25 cellular contexts compared by ENCODE assay signal in genomic region chr20:3698511-3699436, GRCh38. TPM values are rescaled to one million over a fixed set of nuclear protein-coding genes. Genes with fewer than 3 reads are reported as not detected.
"Had no signal": no experiment of that assay in that cellular context is flagged by ENCODE, and none has a peak within 500 bp of the region (broad histone marks: within the 10 kb centered on the region; RNA-seq: fewer than 3 reads in every experiment).

No MANE protein-coding gene starts in this region.

- H3K4me3 ChIP-seq: body of pancreas, hepatocyte, lung, stomach had no signal

- H3K27ac ChIP-seq: body of pancreas, hepatocyte, stomach had no signal

- H3K9me3 Mint-ChIP-seq: activated naive CD8-positive, alpha-beta T cell treated with anti-CD3 and anti-CD28 coated beads, Interleukin-2, amount 10 ng/mL, durations not matched to agents 7 days and 5 days; activated T-helper 2 cell treated with anti-CD3 and anti-CD28 coated beads, Interferon-gamma antibody, Interleukin-2, Interleukin-4, amounts not matched to agents 10 μg/mL and 5 μg/mL and 100 μg/mL, durations not matched to agents 14 hours and 24 hours and 36 hours; effector memory CD8-positive, alpha-beta T cell; mesothelial cell of epicardium; nephron progenitor cell had no signal

- H3K4me2 ChIP-seq: hepatocyte had no signal

- H3K9me3 ChIP-seq: body of pancreas had no signal

- ATAC-seq: activated CD4-positive, alpha-beta T cell treated with anti-CD3 and anti-CD28 coated beads for 36 hours; activated CD8-positive, alpha-beta memory T cell treated with anti-CD3 and anti-CD28 coated beads, Interleukin-2, amount 10 ng/mL, durations not matched to agents 7 days and 5 days; body of pancreas; effector memory CD8-positive, alpha-beta T cell; left colon had no signal

- H3K27me3 ChIP-seq: body of pancreas, hepatocyte, stomach had no signal

- H3K4me1 ChIP-seq: body of pancreas, stomach had no signal

- H3K27me3 Mint-ChIP-seq: activated CD4-positive, alpha-beta memory T cell treated with anti-CD3 and anti-CD28 coated beads for 36 hours; activated CD8-positive, alpha-beta memory T cell treated with anti-CD3 and anti-CD28 coated beads, Interleukin-2, amount 10 ng/mL, durations not matched to agents 7 days and 5 days had no signal

- H3K36me3 ChIP-seq: stomach had no signal

- H3K4me3 Mint-ChIP-seq: activated CD4-positive, alpha-beta memory T cell treated with anti-CD3 and anti-CD28 coated beads for 36 hours; activated CD4-positive, alpha-beta T cell treated with anti-CD3 and anti-CD28 coated beads for 36 hours; activated CD8-positive, alpha-beta memory T cell treated with anti-CD3 and anti-CD28 coated beads, Interleukin-2, amount 10 ng/mL, durations not matched to agents 7 days and 5 days; activated naive CD8-positive, alpha-beta T cell treated with anti-CD3 and anti-CD28 coated beads, Interleukin-2, amount 10 ng/mL, durations not matched to agents 7 days and 5 days; effector memory CD8-positive, alpha-beta T cell; mesothelial cell of epicardium; nephron progenitor cell had no signal

- H3K79me2 ChIP-seq: hepatocyte had no signal

- H3K36me3 Mint-ChIP-seq: activated CD4-positive, alpha-beta memory T cell treated with anti-CD3 and anti-CD28 coated beads for 36 hours; activated CD8-positive, alpha-beta memory T cell treated with anti-CD3 and anti-CD28 coated beads, Interleukin-2, amount 10 ng/mL, durations not matched to agents 7 days and 5 days; activated naive CD8-positive, alpha-beta T cell treated with anti-CD3 and anti-CD28 coated beads, Interleukin-2, amount 10 ng/mL, durations not matched to agents 7 days and 5 days; mesothelial cell of epicardium had no signal

- H2AFZ ChIP-seq: hepatocyte had no signal

- DNase-seq: activated CD4-positive, alpha-beta memory T cell treated with anti-CD3 and anti-CD28 coated beads for 36 hours; activated CD4-positive, alpha-beta T cell treated with anti-CD3 and anti-CD28 coated beads for 36 hours; activated CD8-positive, alpha-beta memory T cell treated with anti-CD3 and anti-CD28 coated beads, Interleukin-2, amount 10 ng/mL, durations not matched to agents 7 days and 5 days; activated naive CD4-positive, alpha-beta T cell treated with Interleukin-2 at 50 U/mL for 16 hours; activated naive CD8-positive, alpha-beta T cell treated with anti-CD3 and anti-CD28 coated beads, Interleukin-2, amount 10 ng/mL, durations not matched to agents 7 days and 5 days; activated T-cell treated with anti-CD3 and anti-CD28 coated beads, Interleukin-2, amount 50 U/mL, for 1 hour; amygdala; body of pancreas; effector memory CD8-positive, alpha-beta T cell; left colon; nephron progenitor cell; occipital lobe; stomach; trophoblast cell had no signal

- H3K27ac Mint-ChIP-seq: activated CD4-positive, alpha-beta memory T cell treated with anti-CD3 and anti-CD28 coated beads for 36 hours; activated CD4-positive, alpha-beta T cell treated with anti-CD3 and anti-CD28 coated beads for 36 hours; activated CD8-positive, alpha-beta memory T cell treated with anti-CD3 and anti-CD28 coated beads, Interleukin-2, amount 10 ng/mL, durations not matched to agents 7 days and 5 days; activated naive CD8-positive, alpha-beta T cell treated with anti-CD3 and anti-CD28 coated beads, Interleukin-2, amount 10 ng/mL, durations not matched to agents 7 days and 5 days; activated T-helper 2 cell treated with anti-CD3 and anti-CD28 coated beads, Interferon-gamma antibody, Interleukin-2, Interleukin-4, amounts not matched to agents 10 μg/mL and 5 μg/mL and 100 μg/mL, durations not matched to agents 14 hours and 24 hours and 36 hours; effector memory CD8-positive, alpha-beta T cell; mesothelial cell of epicardium; nephron progenitor cell had no signal

- H3K4me1 Mint-ChIP-seq: activated CD4-positive, alpha-beta T cell treated with anti-CD3 and anti-CD28 coated beads for 36 hours; activated CD8-positive, alpha-beta memory T cell treated with anti-CD3 and anti-CD28 coated beads, Interleukin-2, amount 10 ng/mL, durations not matched to agents 7 days and 5 days; activated naive CD8-positive, alpha-beta T cell treated with anti-CD3 and anti-CD28 coated beads, Interleukin-2, amount 10 ng/mL, durations not matched to agents 7 days and 5 days; nephron progenitor cell had no signal

- FAIRE-seq: TTC549 had no signal

RNA-seq across cellular contexts. Expression of gene SIGLEC1, which starts 13.6 kb away (rescaled TPM):
- total RNA-seq: activated CD4-positive, alpha-beta T cell treated with anti-CD3 and anti-CD28 coated beads for 36 hours; activated CD8-positive, alpha-beta memory T cell treated with anti-CD3 and anti-CD28 coated beads, Interleukin-2, amount 10 ng/mL, durations not matched to agents 7 days and 5 days; activated T-helper 2 cell treated with anti-CD3 and anti-CD28 coated beads, Interferon-gamma antibody, Interleukin-2, Interleukin-4, amounts not matched to agents 10 μg/mL and 5 μg/mL and 100 μg/mL, durations not matched to agents 14 hours and 24 hours and 36 hours; dermis microvascular lymphatic vessel endothelial cell; T-helper 2 cell treated with Interferon-gamma antibody and Interleukin-4, amounts not matched to agents 100 ng/mL and 5 ng/mL, for 36 hours had no signal

RNA-seq across cellular contexts. Expression of gene ADAM33, which starts 17.0 kb away (rescaled TPM):
- total RNA-seq: activated CD4-positive, alpha-beta memory T cell treated with anti-CD3 and anti-CD28 coated beads for 36 hours; activated CD4-positive, alpha-beta T cell treated with anti-CD3 and anti-CD28 coated beads for 36 hours; activated CD8-positive, alpha-beta memory T cell treated with anti-CD3 and anti-CD28 coated beads, Interleukin-2, amount 10 ng/mL, durations not matched to agents 7 days and 5 days; activated naive CD8-positive, alpha-beta T cell treated with anti-CD3 and anti-CD28 coated beads, Interleukin-2, amount 10 ng/mL, durations not matched to agents 7 days and 5 days; activated T-helper 2 cell treated with anti-CD3 and anti-CD28 coated beads, Interferon-gamma antibody, Interleukin-2, Interleukin-4, amounts not matched to agents 10 μg/mL and 5 μg/mL and 100 μg/mL, durations not matched to agents 14 hours and 24 hours and 36 hours; dermis microvascular lymphatic vessel endothelial cell; T-helper 2 cell treated with Interferon-gamma antibody and Interleukin-4, amounts not matched to agents 100 ng/mL and 5 ng/mL, for 36 hours had no signal

RNA-seq across cellular contexts. Expression of gene HSPA12B, which starts 33.7 kb away (rescaled TPM):
- total RNA-seq: activated CD4-positive, alpha-beta memory T cell treated with anti-CD3 and anti-CD28 coated beads for 36 hours; activated CD4-positive, alpha-beta T cell treated with anti-CD3 and anti-CD28 coated beads for 36 hours; activated CD8-positive, alpha-beta memory T cell treated with anti-CD3 and anti-CD28 coated beads, Interleukin-2, amount 10 ng/mL, durations not matched to agents 7 days and 5 days; activated naive CD8-positive, alpha-beta T cell treated with anti-CD3 and anti-CD28 coated beads, Interleukin-2, amount 10 ng/mL, durations not matched to agents 7 days and 5 days; T-helper 2 cell treated with Interferon-gamma antibody and Interleukin-4, amounts not matched to agents 100 ng/mL and 5 ng/mL, for 36 hours had no signal

RNA-seq across cellular contexts. Expression of gene GFRA4, which starts 35.6 kb away (rescaled TPM):
- total RNA-seq: activated CD4-positive, alpha-beta memory T cell treated with anti-CD3 and anti-CD28 coated beads for 36 hours; activated CD4-positive, alpha-beta T cell treated with anti-CD3 and anti-CD28 coated beads for 36 hours; activated CD8-positive, alpha-beta memory T cell treated with anti-CD3 and anti-CD28 coated beads, Interleukin-2, amount 10 ng/mL, durations not matched to agents 7 days and 5 days; activated naive CD8-positive, alpha-beta T cell treated with anti-CD3 and anti-CD28 coated beads, Interleukin-2, amount 10 ng/mL, durations not matched to agents 7 days and 5 days; activated T-helper 2 cell treated with anti-CD3 and anti-CD28 coated beads, Interferon-gamma antibody, Interleukin-2, Interleukin-4, amounts not matched to agents 10 μg/mL and 5 μg/mL and 100 μg/mL, durations not matched to agents 14 hours and 24 hours and 36 hours; body of pancreas; cardiac septum; dermis microvascular lymphatic vessel endothelial cell; hepatocyte; left colon; lung; mesothelial cell of epicardium; occipital lobe; posterior vena cava; skeletal muscle tissue; stomach; T-helper 2 cell treated with Interferon-gamma antibody and Interleukin-4, amounts not matched to agents 100 ng/mL and 5 ng/mL, for 36 hours; temporal lobe had no signal
- polyA plus RNA-seq: hepatocyte, lung, stomach had no signal
